21 cellular contexts compared by ENCODE assay signal in the genomic region with DNA sequence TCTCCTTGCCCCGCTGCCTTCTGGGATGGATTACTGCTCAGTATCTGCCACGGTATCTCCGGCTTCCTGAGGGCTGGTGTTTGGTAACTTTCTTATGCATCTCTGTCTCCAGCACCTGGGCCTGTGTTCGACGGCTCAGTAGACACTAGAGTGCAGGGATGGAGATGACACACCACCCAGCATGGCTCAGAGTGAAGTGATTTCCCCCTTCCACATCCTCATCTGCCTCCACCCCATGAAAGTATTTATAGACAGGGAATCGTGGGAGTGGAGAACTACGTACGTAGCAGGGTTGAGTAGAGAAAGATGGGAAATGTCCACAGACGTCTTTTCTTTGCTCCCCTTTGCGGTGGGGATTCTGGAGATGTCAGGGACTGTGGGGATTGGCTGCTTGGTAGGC. TPM values are rescaled to one million over a fixed set of nuclear protein-coding genes. Genes with fewer than 3 reads are reported as not detected.
DNase-seq lines count a peak whose midpoint lies in the region; ATAC-seq and TF ChIP-seq lines count a peak whose summit lies in the region.
"Had no signal": no experiment of that assay in that cellular context is flagged by ENCODE, and none has a peak within 500 bp of the region (broad histone marks: within the 10 kb centered on the region; RNA-seq: fewer than 3 reads in every experiment).

No MANE protein-coding gene starts in this region.

- no peak overlapping the region for H3K4me3 ChIP-seq in lower lobe of right lung
- no peak overlapping the region for H3K4me3 ChIP-seq in GM23248

- H3K4me1 ChIP-seq in lower lobe of right lung (peaks cover 17% of the 10 kb centered on the region), GM23248 (ENCODE audit: insufficient read depth) (no peaks in the 10 kb centered on the region)

- H3K9me3 Mint-ChIP-seq in T-helper 1 cell treated with Interleukin-12 subunit alpha and Interleukin-12 subunit beta and Interleukin-4 antibody, amounts not matched to agents 30 μg/mL and 1 μg/mL, for 36 hours = no peaks in the 10 kb centered on the region
- peaks cover 0 to 1% (median 0%) of the 10 kb centered on the region in 7 donors for H3K9me3 Mint-ChIP-seq in CD14-positive monocyte
- H3K9me3 Mint-ChIP-seq: CD4-positive, alpha-beta T cell had no signal

- no peak overlapping the region for H3K9ac ChIP-seq in GM23248

- H3K4me1 Mint-ChIP-seq in T-helper 1 cell treated with Interleukin-12 subunit alpha and Interleukin-12 subunit beta and Interleukin-4 antibody, amounts not matched to agents 30 μg/mL and 1 μg/mL, for 36 hours (ENCODE audit: low read depth) = peaks cover 12% of the 10 kb centered on the region
- peaks cover 53% of the 10 kb centered on the region for H3K4me1 Mint-ChIP-seq in CD14-positive monocyte

- no peaks in the 10 kb centered on the region for H3K9me2 ChIP-seq in GM23248 (ENCODE audit: insufficient read depth)

- H3K4me2 ChIP-seq in GM23248 (ENCODE audit: unreplicated experiment) = no peak overlapping the region

- no peaks in the 10 kb centered on the region for H3K9me3 ChIP-seq in lower lobe of right lung
- no peaks in the 10 kb centered on the region for H3K9me3 ChIP-seq in GM23248 (ENCODE audit: low read depth)

- no peak for TF ChIP-seq CTCF in CD14-positive monocyte (IDR thresholded peaks at IDR 0.05)
- TF ChIP-seq CTCF in lower lobe of right lung (IDR thresholded peaks at IDR 0.05) = no peak
- no peak for TF ChIP-seq CTCF in omental fat pad (IDR thresholded peaks at IDR 0.05)

- H3K27ac ChIP-seq in lower lobe of right lung (peak overlapping the region; percentile 46), GM23248 (no peak overlapping the region)
- H3K27ac ChIP-seq: 22Rv1 had no signal

- H3F3A ChIP-seq in GM23248 (ENCODE audit: insufficient read depth) = no peaks in the 10 kb centered on the region

- ATAC-seq in lower lobe of right lung = peak; percentile 55 to 60
- peak; percentile 34 for ATAC-seq in omental fat pad (ENCODE audit: low FRiP score)
- ATAC-seq in GM19463 (IDR thresholded peaks at IDR 0.05; ENCODE audit: unreplicated experiment) = no peak
- ATAC-seq: HCT116, Panc1 had no signal

- intact Hi-C loops in CD14-positive monocyte (cut with micrococcal nuclease) = no loop called here
- intact Hi-C loops in lower lobe of right lung (cut with DNase I) = no loop called here

- H4K20me1 ChIP-seq in GM23248 (ENCODE audit: insufficient read depth) = no peaks in the 10 kb centered on the region

- H3K79me2 ChIP-seq in GM23248 (ENCODE audit: insufficient read depth) = no peaks in the 10 kb centered on the region

- H3K27ac Mint-ChIP-seq in T-helper 1 cell treated with Interleukin-12 subunit alpha and Interleukin-12 subunit beta and Interleukin-4 antibody, amounts not matched to agents 30 μg/mL and 1 μg/mL, for 36 hours = peak overlapping the region; percentile 24
- peak overlapping the region; percentile 90 to 100 (median 96) for H3K27ac Mint-ChIP-seq in CD14-positive monocyte
- H3K27ac Mint-ChIP-seq: CD4-positive, alpha-beta T cell had no signal

- no peaks in the 10 kb centered on the region for H3K27me3 Mint-ChIP-seq in T-helper 1 cell treated with Interleukin-12 subunit alpha and Interleukin-12 subunit beta and Interleukin-4 antibody, amounts not matched to agents 30 μg/mL and 1 μg/mL, for 36 hours (ENCODE audit: low read depth)
- H3K27me3 Mint-ChIP-seq in CD14-positive monocyte (ENCODE audit: low read depth in 3 of 3) = no peaks in the 10 kb centered on the region
- H3K27me3 Mint-ChIP-seq: CD4-positive, alpha-beta T cell had no signal

- no peak overlapping the region for H3K4me3 Mint-ChIP-seq in T-helper 1 cell treated with Interleukin-12 subunit alpha and Interleukin-12 subunit beta and Interleukin-4 antibody, amounts not matched to agents 30 μg/mL and 1 μg/mL, for 36 hours
- H3K4me3 Mint-ChIP-seq in CD14-positive monocyte = peak overlapping the region; percentile 39 to 69
- H3K4me3 Mint-ChIP-seq: CD4-positive, alpha-beta T cell had no signal

- in situ Hi-C loops in GM23248 (cut with MboI) = no loop called here

- WGBS in GM23248 (ENCODE audit: low coverage in 1 of 2, low lambda C conversion rate in 2 of 2, missing lambda C conversion rate in 2 of 2), 2 experiments = 76% methylated on average over 10 of the region's 10 CpGs

- DNase-seq in T-helper 1 cell (no peak), CD14-positive monocyte (ENCODE audit: low spot score) (peak; percentile 78), lower lobe of right lung (no peak), omental fat pad (ENCODE audit: low spot score) (no peak), retina (no peak), GM23248 (no peak)
- DNase-seq: AML-193; CD4-positive, alpha-beta T cell; DMS153; GDM1; GOT3; MM.1S; NCI-H1092; NCI-H1436 treated with DMSO at 0.1 percent for 48 hours; NCI-H2029 treated with DMSO at 0.1 percent for 48 hours; NCI-H2171 had no signal

- H3K36me3 ChIP-seq in lower lobe of right lung (no peaks in the 10 kb centered on the region), GM23248 (ENCODE audit: low read depth) (no peaks in the 10 kb centered on the region)

- peaks cover 2% of the 10 kb centered on the region for H3K36me3 Mint-ChIP-seq in T-helper 1 cell treated with Interleukin-12 subunit alpha and Interleukin-12 subunit beta and Interleukin-4 antibody, amounts not matched to agents 30 μg/mL and 1 μg/mL, for 36 hours (ENCODE audit: low read depth)
- peaks cover 8 to 13% of the 10 kb centered on the region in 2 donors for H3K36me3 Mint-ChIP-seq in CD14-positive monocyte

- no peak overlapping the region for H2AFZ ChIP-seq in GM23248

- no peaks in the 10 kb centered on the region for H3K27me3 ChIP-seq in lower lobe of right lung (ENCODE audit: low read depth)
- H3K27me3 ChIP-seq in GM23248 (replicated peaks; ENCODE audit: insufficient read depth) = no peaks in the 10 kb centered on the region

RNA-seq across cellular contexts. Expression of a gene that starts 11.8 kb away (rescaled TPM):
- polyA plus RNA-seq in CD14-positive monocyte = 10 to 100 TPM; 14.4 to 18.8 TPM
- 41.5 TPM for total RNA-seq in lower lobe of right lung
- 10 to 100 TPM; 14.2 to 30.4 (median 19.5) TPM for total RNA-seq in omental fat pad
- 6.2 and 16.9 TPM in 2 replicates for total RNA-seq in GM23248 (2014; rRNA removed; shearing (Covaris generic))
- polyA plus RNA-seq in GM23248 (2016; fragmentation: Nextera tagmentation; extraction: Ambion mirVana) = 6.7 and 6.8 TPM in 2 replicates

RNA-seq across cellular contexts. Expression of a gene that starts 30.0 kb away (rescaled TPM):
- 100 to 1,000 TPM in 1 of 2 donors, 10 to 100 TPM in 1; 80.6 to 103 TPM for polyA plus RNA-seq in CD14-positive monocyte
- 32.1 TPM for total RNA-seq in lower lobe of right lung
- total RNA-seq in omental fat pad = 10 to 100 TPM; 22.9 to 30.3 (median 24.3) TPM
- 10.7 and 33.1 TPM in 2 replicates for total RNA-seq in GM23248 (2014; rRNA removed; shearing (Covaris generic))
- polyA plus RNA-seq in GM23248 (2016; fragmentation: Nextera tagmentation; extraction: Ambion mirVana) = 14.1 and 14.4 TPM in 2 replicates

RNA-seq across cellular contexts. Expression of a gene that starts 39.4 kb away (rescaled TPM):
- 100 to 1,000 TPM; 101 to 122 TPM for polyA plus RNA-seq in CD14-positive monocyte
- total RNA-seq in lower lobe of right lung = 38.3 TPM
- 10 to 100 TPM; 27.1 to 48.3 (median 38.4) TPM for total RNA-seq in omental fat pad
- 34.8 and 41.6 TPM in 2 replicates for total RNA-seq in GM23248 (2014; rRNA removed; shearing (Covaris generic))
- polyA plus RNA-seq in GM23248 (2016; fragmentation: Nextera tagmentation; extraction: Ambion mirVana) = 87.6 and 87.8 TPM in 2 replicates

RNA-seq across cellular contexts. Expression of a gene that starts 39.6 kb away (rescaled TPM):
- polyA plus RNA-seq in CD14-positive monocyte (10 to 100 TPM in 1 of 2 donors, 1 to 10 TPM in 1; 4.3 to 15.7 TPM), GM23248 (2016; fragmentation: Nextera tagmentation; extraction: Ambion mirVana) (15.2 and 16.0 TPM in 2 replicates)
- total RNA-seq in lower lobe of right lung (68.6 TPM), omental fat pad (10 to 100 TPM; 22.3 to 36.3 (median 30.5) TPM)
- total RNA-seq in GM23248 (2014; rRNA removed; shearing (Covaris generic)) = 5.9 and 12.1 TPM in 2 replicates
